ENCODE assay signal across 15 cellular contexts in the genomic region with DNA sequence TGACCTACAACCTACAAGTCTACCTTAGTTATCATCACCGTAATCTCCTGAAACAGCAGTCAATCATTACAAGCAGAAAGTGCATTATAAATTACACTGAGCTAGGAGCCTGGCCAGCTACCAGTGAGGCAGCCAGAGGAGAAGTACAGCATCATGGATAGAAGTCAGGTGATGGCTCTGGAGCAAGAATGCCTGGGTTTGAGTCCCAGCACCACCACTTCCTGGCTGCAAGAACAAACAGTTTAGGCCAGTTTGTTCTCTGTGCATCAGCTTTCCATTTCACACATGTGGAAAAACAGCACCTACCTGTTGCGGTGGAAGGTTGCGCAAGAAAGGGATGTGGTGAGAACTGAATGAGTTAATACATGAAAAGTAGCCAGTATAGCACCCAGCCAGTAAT. TPM values are rescaled to one million over a fixed set of nuclear protein-coding genes. Genes with fewer than 3 reads are reported as not detected.
DNase-seq lines count a peak whose midpoint lies in the region; ATAC-seq, FAIRE-seq and TF ChIP-seq lines count a peak whose summit lies in the region.
"Had no signal": no experiment of that assay in that cellular context is flagged by ENCODE, and none has a peak within 500 bp of the region (broad histone marks: within the 10 kb centered on the region; RNA-seq: fewer than 3 reads in every experiment).

No MANE protein-coding gene starts in this region.

- H3K4me3 ChIP-seq in bronchial epithelial cell (ENCODE audit: low read depth, low read length) (no peak overlapping the region), upper lobe of right lung (no peak overlapping the region), aorta (ENCODE audit: low read length in 2 of 2) (no peak overlapping the region)
- H3K4me3 ChIP-seq: adrenal gland, GM23338, SK-N-MC had no signal

- intact Hi-C loops in upper lobe of right lung (cut with DNase I) (no loop called here), aorta (cut with DNase I) (no loop called here)

- H3K4me1 ChIP-seq in upper lobe of right lung (peaks cover 16% of the 10 kb centered on the region), aorta (ENCODE audit: control insufficient read depth in 1 of 2, insufficient read depth in 2 of 2, low read length in 2 of 2) (peaks cover 0 to 4% of the 10 kb centered on the region in 2 donors)

- TF ChIP-seq CTCF in bronchial epithelial cell (IDR thresholded peaks at IDR 0.05; ENCODE audit: insufficient read depth, low read length, severe bottlenecking): no peak
- TF ChIP-seq CTCF in upper lobe of right lung (IDR thresholded peaks at IDR 0.05): no peak

- FAIRE-seq in bronchial epithelial cell (lab: Jason Lieb, UNC): peak; percentile 90
- FAIRE-seq: urothelium cell line had no signal

- ATAC-seq in upper lobe of right lung (peak; percentile 47), aorta (ENCODE audit: low FRiP score) (no peak)
- ATAC-seq: GM23338 had no signal

- no peaks in the 10 kb centered on the region for H3K36me3 ChIP-seq in bronchial epithelial cell (ENCODE audit: control insufficient read depth, insufficient read depth, low read length)
- peaks cover 50% of the 10 kb centered on the region for H3K36me3 ChIP-seq in upper lobe of right lung
- H3K36me3 ChIP-seq in aorta (ENCODE audit: control insufficient read depth in 1 of 2, insufficient read depth in 2 of 2, low read length in 1 of 2): peaks cover 0 to 4% of the 10 kb centered on the region in 2 donors

- H3K27me3 ChIP-seq in bronchial epithelial cell (ENCODE audit: control insufficient read depth, insufficient read depth, low read length): no peaks in the 10 kb centered on the region
- no peaks in the 10 kb centered on the region for H3K27me3 ChIP-seq in upper lobe of right lung
- no peaks in the 10 kb centered on the region for H3K27me3 ChIP-seq in aorta (ENCODE audit: control insufficient read depth in 1 of 2, insufficient read depth in 2 of 2, low read length in 1 of 2)
- H3K27me3 ChIP-seq: adrenal gland had no signal

- H3K27ac ChIP-seq in upper lobe of right lung (no peak overlapping the region), aorta (ENCODE audit: low read depth in 1 of 2, low read length in 2 of 2) (no peak overlapping the region)
- H3K27ac ChIP-seq: SK-N-MC had no signal

- H3K9me3 ChIP-seq in upper lobe of right lung (no peaks in the 10 kb centered on the region), aorta (ENCODE audit: control insufficient read depth, low read length) (no peaks in the 10 kb centered on the region)
- H3K9me3 ChIP-seq: adrenal gland had no signal

- 93 to 96% methylated on average over 3 of the region's 3 CpGs for WGBS in aorta, 2 donors

- DNase-seq in stimulated activated CD4-positive, alpha-beta T cell treated with anti-CD3 and anti-CD28 coated beads, Interleukin-15, amount 100 ng/mL, for 24 hours: peak; percentile 11
- DNase-seq in stimulated activated CD4-positive, alpha-beta T cell treated with anti-CD3 and anti-CD28 coated beads, Interleukin-4, amount 100 ng/mL, for 1 hour: no peak
- DNase-seq in OCI-M1 (lab: John Stamatoyannopoulos, UW) (peak; percentile 16), bronchial epithelial cell (ENCODE audit: low read depth) (peak; percentile 91), upper lobe of right lung (no peak), GM19238 (ENCODE audit: insufficient read length, low spot score) (no peak), aorta (no peak), NCI-H446 treated with DMSO at 0.1 percent for 48 hours (lab: John Stamatoyannopoulos, UW) (no peak)
- DNase-seq: adrenal gland, NCI-H1436 treated with DMSO at 0.1 percent for 48 hours, NCI-H226, occipital lobe had no signal

RNA-seq across cellular contexts. Expression of a gene that starts 9.1 kb away (rescaled TPM):
- total RNA-seq in bronchial epithelial cell (62.2 and 78.2 TPM in 2 replicates), upper lobe of right lung (171 TPM), aorta (100 to 1,000 TPM in 1 of 2 donors, 10 to 100 TPM in 1; 92.5 to 127 TPM)
- 100 to 1,000 TPM; 101 to 105 TPM for polyA plus RNA-seq in aorta

RNA-seq across cellular contexts. Expression of a gene that starts 26.1 kb away (rescaled TPM):
- total RNA-seq in bronchial epithelial cell (not detected in 2 replicates), upper lobe of right lung (8.9 TPM), aorta (1 to 10 TPM; 4.0 to 4.3 TPM)
- under 1 TPM in 1 of 2 donors, not detected in 1; 0.64 TPM for polyA plus RNA-seq in aorta

Comparison
In these comparisons a context has a peak if more than half of its experiments do, and no peak if none do; other contexts are left out.
1. DNase-seq: peak in stimulated activated CD4-positive, alpha-beta T cell treated with anti-CD3 and anti-CD28 coated beads, Interleukin-15, amount 100 ng/mL, for 24 hours (single experiment), OCI-M1 (single experiment) and bronchial epithelial cell (single experiment); none in stimulated activated CD4-positive, alpha-beta T cell treated with anti-CD3 and anti-CD28 coated beads, Interleukin-4, amount 100 ng/mL, for 1 hour (single experiment), upper lobe of right lung (single experiment), GM19238 (single experiment), aorta (0 of 2) and NCI-H446 treated with DMSO at 0.1 percent for 48 hours (single experiment).